In the genomic region with DNA sequence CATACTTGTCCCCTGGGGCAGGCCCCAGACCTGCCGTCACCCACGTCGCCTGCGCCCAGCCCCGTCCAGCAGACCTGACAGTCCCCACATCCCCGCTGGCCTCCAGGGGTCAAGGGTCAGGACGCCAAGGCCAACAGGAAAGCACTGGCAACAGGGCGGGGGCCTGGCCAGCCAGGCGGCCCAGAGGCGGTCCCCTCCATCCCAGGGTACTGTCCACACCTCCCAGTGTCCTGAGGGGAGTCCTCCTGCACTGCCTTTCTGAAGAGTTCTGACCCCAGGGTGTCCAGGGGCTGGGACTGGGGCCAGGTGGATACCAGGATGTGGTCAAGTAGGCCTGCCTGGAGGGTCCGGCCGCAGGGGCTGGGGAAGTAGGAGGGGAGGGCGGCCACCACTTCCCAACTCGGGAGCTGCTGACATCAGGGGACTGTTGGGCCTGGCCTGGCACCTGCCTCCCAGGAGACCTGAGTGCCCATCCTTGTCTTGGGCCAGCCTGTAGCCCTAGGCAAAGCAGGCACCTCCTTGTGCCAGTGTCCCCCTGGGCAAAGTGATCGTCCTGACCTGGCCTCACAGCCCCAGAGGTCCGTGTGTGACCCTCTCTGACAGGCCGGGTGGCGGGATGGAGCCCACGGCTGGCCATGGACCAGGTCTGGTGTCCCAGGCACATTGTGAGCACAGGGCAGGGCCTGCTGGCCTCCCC, we compare ENCODE assay signal across 1 cellular context.
TF ChIP-seq lines count a peak whose summit lies in the region.

No MANE protein-coding gene starts in this region.

TF ChIP-seq in HepG2, 621 proteins besides CTCF, POLR2A, EP300 and RAD21 (continued from another document and continues in another):
- TF ChIP-seq, protein P1, sequence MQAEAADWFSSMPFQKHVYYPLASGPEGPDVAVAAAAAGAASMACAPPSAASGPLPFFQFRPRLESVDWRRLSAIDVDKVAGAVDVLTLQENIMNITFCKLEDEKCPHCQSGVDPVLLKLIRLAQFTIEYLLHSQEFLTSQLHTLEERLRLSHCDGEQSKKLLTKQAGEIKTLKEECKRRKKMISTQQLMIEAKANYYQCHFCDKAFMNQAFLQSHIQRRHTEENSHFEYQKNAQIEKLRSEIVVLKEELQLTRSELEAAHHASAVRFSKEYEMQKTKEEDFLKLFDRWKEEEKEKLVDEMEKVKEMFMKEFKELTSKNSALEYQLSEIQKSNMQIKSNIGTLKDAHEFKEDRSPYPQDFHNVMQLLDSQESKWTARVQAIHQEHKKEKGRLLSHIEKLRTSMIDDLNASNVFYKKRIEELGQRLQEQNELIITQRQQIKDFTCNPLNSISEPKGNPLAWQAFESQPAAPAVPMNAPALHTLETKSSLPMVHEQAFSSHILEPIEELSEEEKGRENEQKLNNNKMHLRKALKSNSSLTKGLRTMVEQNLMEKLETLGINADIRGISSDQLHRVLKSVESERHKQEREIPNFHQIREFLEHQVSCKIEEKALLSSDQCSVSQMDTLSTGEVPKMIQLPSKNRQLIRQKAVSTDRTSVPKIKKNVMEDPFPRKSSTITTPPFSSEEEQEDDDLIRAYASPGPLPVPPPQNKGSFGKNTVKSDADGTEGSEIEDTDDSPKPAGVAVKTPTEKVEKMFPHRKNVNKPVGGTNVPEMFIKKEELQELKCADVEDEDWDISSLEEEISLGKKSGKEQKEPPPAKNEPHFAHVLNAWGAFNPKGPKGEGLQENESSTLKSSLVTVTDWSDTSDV (CRISPR knock-in tag; IDR thresholded peaks at IDR 0.05), result 0 out of 2 replicates have a peak, but pooled peaks have one; percentile 92
- TF ChIP-seq ZNF180 (CRISPR knock-in tag; IDR thresholded peaks at IDR 0.05; ENCODE audit: borderline replicate concordance, low read depth), result no peak
- TF ChIP-seq ZNF557 (CRISPR knock-in tag; IDR thresholded peaks at IDR 0.05), result no peak
- TF ChIP-seq THAP11 (CRISPR knock-in tag; IDR thresholded peaks at IDR 0.05), result 0 out of 2 replicates have a peak, but pooled peaks have one; percentile 37
- peak; percentile 91 for TF ChIP-seq HDAC2 (CRISPR knock-in tag; IDR thresholded peaks at IDR 0.05)
- TF ChIP-seq DR1 (CRISPR knock-in tag; IDR thresholded peaks at IDR 0.05), result no peak
- TF ChIP-seq, protein P2, sequence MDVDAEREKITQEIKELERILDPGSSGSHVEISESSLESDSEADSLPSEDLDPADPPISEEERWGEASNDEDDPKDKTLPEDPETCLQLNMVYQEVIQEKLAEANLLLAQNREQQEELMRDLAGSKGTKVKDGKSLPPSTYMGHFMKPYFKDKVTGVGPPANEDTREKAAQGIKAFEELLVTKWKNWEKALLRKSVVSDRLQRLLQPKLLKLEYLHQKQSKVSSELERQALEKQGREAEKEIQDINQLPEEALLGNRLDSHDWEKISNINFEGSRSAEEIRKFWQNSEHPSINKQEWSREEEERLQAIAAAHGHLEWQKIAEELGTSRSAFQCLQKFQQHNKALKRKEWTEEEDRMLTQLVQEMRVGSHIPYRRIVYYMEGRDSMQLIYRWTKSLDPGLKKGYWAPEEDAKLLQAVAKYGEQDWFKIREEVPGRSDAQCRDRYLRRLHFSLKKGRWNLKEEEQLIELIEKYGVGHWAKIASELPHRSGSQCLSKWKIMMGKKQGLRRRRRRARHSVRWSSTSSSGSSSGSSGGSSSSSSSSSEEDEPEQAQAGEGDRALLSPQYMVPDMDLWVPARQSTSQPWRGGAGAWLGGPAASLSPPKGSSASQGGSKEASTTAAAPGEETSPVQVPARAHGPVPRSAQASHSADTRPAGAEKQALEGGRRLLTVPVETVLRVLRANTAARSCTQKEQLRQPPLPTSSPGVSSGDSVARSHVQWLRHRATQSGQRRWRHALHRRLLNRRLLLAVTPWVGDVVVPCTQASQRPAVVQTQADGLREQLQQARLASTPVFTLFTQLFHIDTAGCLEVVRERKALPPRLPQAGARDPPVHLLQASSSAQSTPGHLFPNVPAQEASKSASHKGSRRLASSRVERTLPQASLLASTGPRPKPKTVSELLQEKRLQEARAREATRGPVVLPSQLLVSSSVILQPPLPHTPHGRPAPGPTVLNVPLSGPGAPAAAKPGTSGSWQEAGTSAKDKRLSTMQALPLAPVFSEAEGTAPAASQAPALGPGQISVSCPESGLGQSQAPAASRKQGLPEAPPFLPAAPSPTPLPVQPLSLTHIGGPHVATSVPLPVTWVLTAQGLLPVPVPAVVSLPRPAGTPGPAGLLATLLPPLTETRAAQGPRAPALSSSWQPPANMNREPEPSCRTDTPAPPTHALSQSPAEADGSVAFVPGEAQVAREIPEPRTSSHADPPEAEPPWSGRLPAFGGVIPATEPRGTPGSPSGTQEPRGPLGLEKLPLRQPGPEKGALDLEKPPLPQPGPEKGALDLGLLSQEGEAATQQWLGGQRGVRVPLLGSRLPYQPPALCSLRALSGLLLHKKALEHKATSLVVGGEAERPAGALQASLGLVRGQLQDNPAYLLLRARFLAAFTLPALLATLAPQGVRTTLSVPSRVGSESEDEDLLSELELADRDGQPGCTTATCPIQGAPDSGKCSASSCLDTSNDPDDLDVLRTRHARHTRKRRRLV (CRISPR knock-in tag; IDR thresholded peaks at IDR 0.05), result 0 out of 2 replicates have a peak, but pooled peaks have one; percentile 30
- TF ChIP-seq, protein P3, sequence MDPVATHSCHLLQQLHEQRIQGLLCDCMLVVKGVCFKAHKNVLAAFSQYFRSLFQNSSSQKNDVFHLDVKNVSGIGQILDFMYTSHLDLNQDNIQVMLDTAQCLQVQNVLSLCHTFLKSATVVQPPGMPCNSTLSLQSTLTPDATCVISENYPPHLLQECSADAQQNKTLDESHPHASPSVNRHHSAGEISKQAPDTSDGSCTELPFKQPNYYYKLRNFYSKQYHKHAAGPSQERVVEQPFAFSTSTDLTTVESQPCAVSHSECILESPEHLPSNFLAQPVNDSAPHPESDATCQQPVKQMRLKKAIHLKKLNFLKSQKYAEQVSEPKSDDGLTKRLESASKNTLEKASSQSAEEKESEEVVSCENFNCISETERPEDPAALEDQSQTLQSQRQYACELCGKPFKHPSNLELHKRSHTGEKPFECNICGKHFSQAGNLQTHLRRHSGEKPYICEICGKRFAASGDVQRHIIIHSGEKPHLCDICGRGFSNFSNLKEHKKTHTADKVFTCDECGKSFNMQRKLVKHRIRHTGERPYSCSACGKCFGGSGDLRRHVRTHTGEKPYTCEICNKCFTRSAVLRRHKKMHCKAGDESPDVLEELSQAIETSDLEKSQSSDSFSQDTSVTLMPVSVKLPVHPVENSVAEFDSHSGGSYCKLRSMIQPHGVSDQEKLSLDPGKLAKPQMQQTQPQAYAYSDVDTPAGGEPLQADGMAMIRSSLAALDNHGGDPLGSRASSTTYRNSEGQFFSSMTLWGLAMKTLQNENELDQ (CRISPR knock-in tag; IDR thresholded peaks at IDR 0.05; ENCODE audit: borderline replicate concordance), result no peak
- no peak for TF ChIP-seq ZNF577 (CRISPR knock-in tag; IDR thresholded peaks at IDR 0.05; ENCODE audit: borderline replicate concordance, low read depth)
- TF ChIP-seq, protein P4, sequence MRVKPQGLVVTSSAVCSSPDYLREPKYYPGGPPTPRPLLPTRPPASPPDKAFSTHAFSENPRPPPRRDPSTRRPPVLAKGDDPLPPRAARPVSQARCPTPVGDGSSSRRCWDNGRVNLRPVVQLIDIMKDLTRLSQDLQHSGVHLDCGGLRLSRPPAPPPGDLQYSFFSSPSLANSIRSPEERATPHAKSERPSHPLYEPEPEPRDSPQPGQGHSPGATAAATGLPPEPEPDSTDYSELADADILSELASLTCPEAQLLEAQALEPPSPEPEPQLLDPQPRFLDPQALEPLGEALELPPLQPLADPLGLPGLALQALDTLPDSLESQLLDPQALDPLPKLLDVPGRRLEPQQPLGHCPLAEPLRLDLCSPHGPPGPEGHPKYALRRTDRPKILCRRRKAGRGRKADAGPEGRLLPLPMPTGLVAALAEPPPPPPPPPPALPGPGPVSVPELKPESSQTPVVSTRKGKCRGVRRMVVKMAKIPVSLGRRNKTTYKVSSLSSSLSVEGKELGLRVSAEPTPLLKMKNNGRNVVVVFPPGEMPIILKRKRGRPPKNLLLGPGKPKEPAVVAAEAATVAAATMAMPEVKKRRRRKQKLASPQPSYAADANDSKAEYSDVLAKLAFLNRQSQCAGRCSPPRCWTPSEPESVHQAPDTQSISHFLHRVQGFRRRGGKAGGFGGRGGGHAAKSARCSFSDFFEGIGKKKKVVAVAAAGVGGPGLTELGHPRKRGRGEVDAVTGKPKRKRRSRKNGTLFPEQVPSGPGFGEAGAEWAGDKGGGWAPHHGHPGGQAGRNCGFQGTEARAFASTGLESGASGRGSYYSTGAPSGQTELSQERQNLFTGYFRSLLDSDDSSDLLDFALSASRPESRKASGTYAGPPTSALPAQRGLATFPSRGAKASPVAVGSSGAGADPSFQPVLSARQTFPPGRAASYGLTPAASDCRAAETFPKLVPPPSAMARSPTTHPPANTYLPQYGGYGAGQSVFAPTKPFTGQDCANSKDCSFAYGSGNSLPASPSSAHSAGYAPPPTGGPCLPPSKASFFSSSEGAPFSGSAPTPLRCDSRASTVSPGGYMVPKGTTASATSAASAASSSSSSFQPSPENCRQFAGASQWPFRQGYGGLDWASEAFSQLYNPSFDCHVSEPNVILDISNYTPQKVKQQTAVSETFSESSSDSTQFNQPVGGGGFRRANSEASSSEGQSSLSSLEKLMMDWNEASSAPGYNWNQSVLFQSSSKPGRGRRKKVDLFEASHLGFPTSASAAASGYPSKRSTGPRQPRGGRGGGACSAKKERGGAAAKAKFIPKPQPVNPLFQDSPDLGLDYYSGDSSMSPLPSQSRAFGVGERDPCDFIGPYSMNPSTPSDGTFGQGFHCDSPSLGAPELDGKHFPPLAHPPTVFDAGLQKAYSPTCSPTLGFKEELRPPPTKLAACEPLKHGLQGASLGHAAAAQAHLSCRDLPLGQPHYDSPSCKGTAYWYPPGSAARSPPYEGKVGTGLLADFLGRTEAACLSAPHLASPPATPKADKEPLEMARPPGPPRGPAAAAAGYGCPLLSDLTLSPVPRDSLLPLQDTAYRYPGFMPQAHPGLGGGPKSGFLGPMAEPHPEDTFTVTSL (CRISPR knock-in tag; IDR thresholded peaks at IDR 0.05; ENCODE audit: borderline replicate concordance), result no peak
- TF ChIP-seq, protein P5, sequence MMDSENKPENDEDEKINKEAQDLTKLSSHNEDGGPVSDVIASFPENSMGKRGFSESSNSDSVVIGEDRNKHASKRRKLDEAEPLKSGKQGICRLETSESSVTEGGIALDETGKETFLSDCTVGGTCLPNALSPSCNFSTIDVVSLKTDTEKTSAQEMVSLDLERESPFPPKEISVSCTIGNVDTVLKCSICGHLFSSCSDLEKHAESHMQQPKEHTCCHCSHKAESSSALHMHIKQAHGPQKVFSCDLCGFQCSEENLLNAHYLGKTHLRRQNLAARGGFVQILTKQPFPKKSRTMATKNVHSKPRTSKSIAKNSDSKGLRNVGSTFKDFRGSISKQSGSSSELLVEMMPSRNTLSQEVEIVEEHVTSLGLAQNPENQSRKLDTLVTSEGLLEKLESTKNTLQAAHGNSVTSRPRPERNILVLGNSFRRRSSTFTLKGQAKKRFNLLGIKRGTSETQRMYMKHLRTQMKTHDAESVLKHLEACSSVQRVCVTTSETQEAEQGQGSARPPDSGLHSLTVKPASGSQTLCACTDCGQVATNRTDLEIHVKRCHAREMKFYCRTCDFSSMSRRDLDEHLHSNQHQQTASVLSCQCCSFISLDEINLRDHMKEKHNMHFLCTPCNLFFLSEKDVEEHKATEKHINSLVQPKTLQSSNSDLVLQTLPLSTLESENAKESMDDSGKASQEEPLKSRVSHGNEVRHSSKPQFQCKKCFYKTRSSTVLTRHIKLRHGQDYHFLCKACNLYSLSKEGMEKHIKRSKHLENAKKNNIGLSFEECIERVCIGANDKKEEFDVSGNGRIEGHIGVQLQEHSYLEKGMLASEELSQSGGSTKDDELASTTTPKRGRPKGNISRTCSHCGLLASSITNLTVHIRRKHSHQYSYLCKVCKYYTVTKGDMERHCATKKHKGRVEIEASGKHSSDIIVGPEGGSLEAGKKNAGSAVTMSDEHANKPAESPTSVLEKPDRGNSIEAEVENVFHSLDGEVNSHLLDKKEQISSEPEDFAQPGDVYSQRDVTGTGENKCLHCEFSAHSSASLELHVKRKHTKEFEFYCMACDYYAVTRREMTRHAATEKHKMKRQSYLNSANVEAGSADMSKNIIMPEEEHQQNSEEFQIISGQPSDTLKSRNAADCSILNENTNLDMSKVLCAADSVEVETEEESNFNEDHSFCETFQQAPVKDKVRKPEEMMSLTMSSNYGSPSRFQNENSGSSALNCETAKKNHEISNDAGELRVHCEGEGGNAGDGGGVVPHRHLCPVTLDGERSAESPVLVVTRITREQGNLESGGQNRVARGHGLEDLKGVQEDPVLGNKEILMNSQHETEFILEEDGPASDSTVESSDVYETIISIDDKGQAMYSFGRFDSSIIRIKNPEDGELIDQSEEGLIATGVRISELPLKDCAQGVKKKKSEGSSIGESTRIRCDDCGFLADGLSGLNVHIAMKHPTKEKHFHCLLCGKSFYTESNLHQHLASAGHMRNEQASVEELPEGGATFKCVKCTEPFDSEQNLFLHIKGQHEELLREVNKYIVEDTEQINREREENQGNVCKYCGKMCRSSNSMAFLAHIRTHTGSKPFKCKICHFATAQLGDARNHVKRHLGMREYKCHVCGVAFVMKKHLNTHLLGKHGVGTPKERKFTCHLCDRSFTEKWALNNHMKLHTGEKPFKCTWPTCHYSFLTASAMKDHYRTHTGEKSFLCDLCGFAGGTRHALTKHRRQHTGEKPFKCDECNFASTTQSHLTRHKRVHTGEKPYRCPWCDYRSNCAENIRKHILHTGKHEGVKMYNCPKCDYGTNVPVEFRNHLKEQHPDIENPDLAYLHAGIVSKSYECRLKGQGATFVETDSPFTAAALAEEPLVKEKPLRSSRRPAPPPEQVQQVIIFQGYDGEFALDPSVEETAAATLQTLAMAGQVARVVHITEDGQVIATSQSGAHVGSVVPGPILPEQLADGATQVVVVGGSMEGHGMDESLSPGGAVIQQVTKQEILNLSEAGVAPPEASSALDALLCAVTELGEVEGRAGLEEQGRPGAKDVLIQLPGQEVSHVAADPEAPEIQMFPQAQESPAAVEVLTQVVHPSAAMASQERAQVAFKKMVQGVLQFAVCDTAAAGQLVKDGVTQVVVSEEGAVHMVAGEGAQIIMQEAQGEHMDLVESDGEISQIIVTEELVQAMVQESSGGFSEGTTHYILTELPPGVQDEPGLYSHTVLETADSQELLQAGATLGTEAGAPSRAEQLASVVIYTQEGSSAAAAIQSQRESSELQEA (CRISPR knock-in tag; IDR thresholded peaks at IDR 0.05; ENCODE audit: not compliant biosample characterization), result peak; percentile 31
- peak; percentile 60; the same call in 1 of the 2 replicates for TF ChIP-seq ZNF564 (CRISPR knock-in tag; IDR thresholded peaks at IDR 0.05)
- 0 out of 2 replicates have a peak, but pooled peaks have one; percentile 27 for TF ChIP-seq KDM1A (CRISPR knock-in tag; IDR thresholded peaks at IDR 0.05)
- TF ChIP-seq, protein P6, sequence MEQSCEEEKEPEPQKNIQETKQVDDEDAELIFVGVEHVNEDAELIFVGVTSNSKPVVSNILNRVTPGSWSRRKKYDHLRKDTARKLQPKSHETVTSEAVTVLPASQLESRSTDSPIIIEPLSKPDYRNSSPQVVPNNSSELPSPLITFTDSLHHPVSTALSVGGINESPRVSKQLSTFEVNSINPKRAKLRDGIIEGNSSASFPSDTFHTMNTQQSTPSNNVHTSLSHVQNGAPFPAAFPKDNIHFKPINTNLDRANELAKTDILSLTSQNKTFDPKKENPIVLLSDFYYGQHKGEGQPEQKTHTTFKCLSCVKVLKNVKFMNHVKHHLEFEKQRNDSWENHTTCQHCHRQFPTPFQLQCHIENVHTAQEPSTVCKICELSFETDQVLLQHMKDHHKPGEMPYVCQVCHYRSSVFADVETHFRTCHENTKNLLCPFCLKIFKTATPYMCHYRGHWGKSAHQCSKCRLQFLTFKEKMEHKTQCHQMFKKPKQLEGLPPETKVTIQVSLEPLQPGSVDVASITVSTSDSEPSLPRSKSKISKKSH (CRISPR knock-in tag; IDR thresholded peaks at IDR 0.05; ENCODE audit: borderline replicate concordance), result no peak; the same call in 1 of the 2 replicates
- no peak for TF ChIP-seq JUNB (CRISPR knock-in tag; IDR thresholded peaks at IDR 0.05; ENCODE audit: borderline replicate concordance)
- TF ChIP-seq ZNF17 (CRISPR knock-in tag; IDR thresholded peaks at IDR 0.05), result no peak
